Comparison of ENCODE assay signal across 1 cellular context in genomic region chr2:108385411-108386071, GRCh38.
TF ChIP-seq lines count a peak whose summit lies in the region.

No MANE protein-coding gene starts in this region.

TF ChIP-seq in HepG2, 621 proteins besides CTCF, POLR2A, EP300 and RAD21 (continued from another document and continues in another):
- no peak; the same call in 1 of the 2 replicates for TF ChIP-seq HMGXB3 (CRISPR knock-in tag; IDR thresholded peaks at IDR 0.05; ENCODE audit: borderline replicate concordance)
- peak; percentile 56; the same call in 1 of the 2 replicates for TF ChIP-seq PPARG (CRISPR knock-in tag; conservative IDR thresholded peaks at IDR 0.05)
- TF ChIP-seq BRD4 (CRISPR knock-in tag; IDR thresholded peaks at IDR 0.05): no peak
- peak; percentile 82 for TF ChIP-seq GATAD2A (CRISPR knock-in tag; IDR thresholded peaks at IDR 0.05)
- peak; percentile 42; the same call in 1 of the 2 replicates for TF ChIP-seq PRDM10 (CRISPR knock-in tag; IDR thresholded peaks at IDR 0.05; ENCODE audit: low read depth)
- TF ChIP-seq ATF4 (CRISPR knock-in tag; IDR thresholded peaks at IDR 0.05): no peak
- TF ChIP-seq SAP130 (CRISPR knock-in tag; IDR thresholded peaks at IDR 0.05; ENCODE audit: low read depth): peak; percentile 90
- no peak for TF ChIP-seq SOX6 (IDR thresholded peaks at IDR 0.05)
- peak; percentile 60; the same call in 1 of the 2 replicates for TF ChIP-seq SOX6 (CRISPR knock-in tag; IDR thresholded peaks at IDR 0.05)
- no peak for TF ChIP-seq SKIL (CRISPR knock-in tag; IDR thresholded peaks at IDR 0.05; ENCODE audit: borderline replicate concordance)
- TF ChIP-seq POLR2G (IDR thresholded peaks at IDR 0.05; ENCODE audit: low read depth, low read length): no peak
- no peak for TF ChIP-seq KLF9 (CRISPR knock-in tag; IDR thresholded peaks at IDR 0.05; ENCODE audit: low read depth)
- TF ChIP-seq ASH2L (IDR thresholded peaks at IDR 0.05; ENCODE audit: insufficient read length, low read depth, low read length): peak; percentile 31
- no peak for TF ChIP-seq BCLAF1 (IDR thresholded peaks at IDR 0.05)
- TF ChIP-seq PATZ1 (CRISPR knock-in tag; IDR thresholded peaks at IDR 0.05): 0 out of 2 replicates have a peak, but pooled peaks have one; percentile 20
- TF ChIP-seq SYNCRIP (IDR thresholded peaks at IDR 0.05; ENCODE audit: insufficient read depth, low read depth, low read length): no peak
- no peak for TF ChIP-seq TSC22D2 (CRISPR knock-in tag; IDR thresholded peaks at IDR 0.05; ENCODE audit: borderline replicate concordance)
- TF ChIP-seq CC2D1A (CRISPR knock-in tag; IDR thresholded peaks at IDR 0.05): no peak
- TF ChIP-seq ZEB1 (IDR thresholded peaks at IDR 0.05; ENCODE audit: insufficient replicate concordance, low read depth): no peak
- no peak for TF ChIP-seq FIP1L1 (IDR thresholded peaks at IDR 0.05; ENCODE audit: borderline replicate concordance, insufficient read depth, low read depth, low read length)
- no peak for TF ChIP-seq ZFAT (CRISPR knock-in tag; conservative IDR thresholded peaks at IDR 0.05)
- TF ChIP-seq HNF4A (CRISPR knock-in tag; IDR thresholded peaks at IDR 0.05): peak; percentile 21; the same call in 1 of the 2 replicates
- TF ChIP-seq RXRB (CRISPR knock-in tag; IDR thresholded peaks at IDR 0.05; ENCODE audit: borderline replicate concordance): peak; percentile 81
- peak; percentile 25; the same call in 1 of the 2 replicates for TF ChIP-seq ZHX2 (IDR thresholded peaks at IDR 0.05; ENCODE audit: low read depth)
- TF ChIP-seq ZHX2 (CRISPR knock-in tag; IDR thresholded peaks at IDR 0.05; ENCODE audit: borderline replicate concordance): no peak
- no peak for TF ChIP-seq ZNF224 (CRISPR knock-in tag; IDR thresholded peaks at IDR 0.05)
- TF ChIP-seq SP140L (CRISPR knock-in tag; IDR thresholded peaks at IDR 0.05; ENCODE audit: borderline replicate concordance): no peak
- no peak for TF ChIP-seq MYNN (CRISPR knock-in tag; IDR thresholded peaks at IDR 0.05; ENCODE audit: low read depth)
- no peak for TF ChIP-seq PREB (CRISPR knock-in tag; IDR thresholded peaks at IDR 0.05)
- TF ChIP-seq ZNF563 (CRISPR knock-in tag; IDR thresholded peaks at IDR 0.05): no peak
- no peak for TF ChIP-seq ZBTB1 (CRISPR knock-in tag; IDR thresholded peaks at IDR 0.05; ENCODE audit: borderline replicate concordance)
- peak; percentile 67 for TF ChIP-seq POGZ (CRISPR knock-in tag; IDR thresholded peaks at IDR 0.05)
